ENCODE assay signal across 13 cellular contexts in the genomic region with DNA sequence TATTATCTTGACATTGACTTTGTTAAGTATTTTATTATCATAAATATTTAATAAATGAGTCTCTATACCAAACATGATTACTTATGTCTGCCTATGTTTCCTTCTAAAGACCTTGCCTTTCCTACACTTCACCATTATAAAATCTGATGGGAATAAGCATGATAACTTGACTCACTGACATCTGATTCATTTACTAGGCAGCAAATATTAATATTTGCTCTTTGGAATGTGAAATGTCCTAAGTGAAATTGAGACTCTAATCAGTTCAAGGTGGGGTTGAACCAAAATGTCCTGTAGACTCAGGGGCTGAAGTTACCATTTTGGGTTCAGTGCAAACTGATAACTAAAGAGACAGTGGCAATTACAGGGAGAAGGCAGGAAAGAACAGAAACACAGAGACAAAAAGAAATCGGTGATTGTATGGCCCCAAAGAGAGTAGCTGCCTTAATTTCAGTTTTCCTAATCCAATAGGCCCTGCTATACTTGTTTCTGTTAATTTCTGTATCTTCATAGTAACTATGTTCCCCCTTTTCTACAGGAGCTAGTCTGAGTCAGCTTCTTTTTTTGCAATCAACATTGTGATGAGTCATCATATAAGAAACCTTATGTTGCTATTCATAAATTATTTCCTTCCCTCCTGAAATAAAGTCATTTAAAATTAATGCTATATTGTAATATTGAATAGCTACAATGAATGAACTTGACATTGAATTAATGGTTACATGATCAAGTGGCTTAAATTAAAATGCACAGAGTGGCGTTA.
DNase-seq lines count a peak whose midpoint lies in the region; ATAC-seq and TF ChIP-seq lines count a peak whose summit lies in the region.
"Had no signal": no experiment of that assay in that cellular context is flagged by ENCODE, and none has a peak within 500 bp of the region (broad histone marks: within the 10 kb centered on the region; RNA-seq: fewer than 3 reads in every experiment).

No MANE protein-coding gene starts in this region.

- H3K4me1 Mint-ChIP-seq in stimulated activated naive CD8-positive, alpha-beta T cell treated with anti-CD3 and anti-CD28 coated beads, Interleukin-15, amount 100 ng/mL, for 72 hours: peaks cover 11% of the 10 kb centered on the region
- H3K4me1 Mint-ChIP-seq: CD8-positive, alpha-beta memory T cell had no signal

- H3K9me3 ChIP-seq in mammary epithelial cell (replicated peaks; ENCODE audit: insufficient read depth, low read length) (no peaks in the 10 kb centered on the region), mucosa of descending colon (no peaks in the 10 kb centered on the region)
- H3K9me3 ChIP-seq: neutrophil had no signal

- H3K4me1 ChIP-seq in mammary epithelial cell (ENCODE audit: insufficient read depth, low read length) (peaks cover 16% of the 10 kb centered on the region), mucosa of descending colon (ENCODE audit: low read depth) (no peaks in the 10 kb centered on the region)

- H3K4me3 ChIP-seq in mammary epithelial cell (replicated peaks in 1 of 3; ENCODE audit: insufficient read depth in 1 of 3, low read depth in 2 of 3, low read length in 3 of 3) (no peak overlapping the region), mucosa of descending colon (no peak overlapping the region)

- peak overlapping the region; percentile 30 for H3K4me2 ChIP-seq in mammary epithelial cell (ENCODE audit: insufficient read depth, low read depth, low read length)

- dilution Hi-C loops in mammary epithelial cell (cut with HindIII; ENCODE audit: low sequenced_read_pairs): no loop called here

- no peaks in the 10 kb centered on the region for H3K9me3 Mint-ChIP-seq in stimulated activated naive CD8-positive, alpha-beta T cell treated with anti-CD3 and anti-CD28 coated beads, Interleukin-15, amount 100 ng/mL, for 72 hours
- H3K9me3 Mint-ChIP-seq: activated naive CD8-positive, alpha-beta T cell treated with anti-CD3 and anti-CD28 coated beads, Interleukin-2, amount 10 ng/mL, durations not matched to agents 7 days and 5 days had no signal

- ATAC-seq in mucosa of descending colon (peak; percentile 14), HG03342 (IDR thresholded peaks at IDR 0.05; ENCODE audit: unreplicated experiment) (no peak)
- ATAC-seq in stimulated activated naive CD8-positive, alpha-beta T cell treated with anti-CD3 and anti-CD28 coated beads, Interleukin-15, amount 100 ng/mL, for 72 hours: no peak

- intact Hi-C loops in mammary epithelial cell (cut with micrococcal nuclease) (no loop called here), mucosa of descending colon (cut with DNase I, micrococcal nuclease) (no loop called here)

- H3K4me3 Mint-ChIP-seq in stimulated activated naive CD8-positive, alpha-beta T cell treated with anti-CD3 and anti-CD28 coated beads, Interleukin-15, amount 100 ng/mL, for 72 hours: no peak overlapping the region
- H3K4me3 Mint-ChIP-seq: activated naive CD8-positive, alpha-beta T cell treated with anti-CD3 and anti-CD28 coated beads, Interleukin-2, amount 10 ng/mL, durations not matched to agents 7 days and 5 days; CD8-positive, alpha-beta memory T cell had no signal

- H3K79me2 ChIP-seq in mammary epithelial cell (ENCODE audit: insufficient read depth, low read length): no peaks in the 10 kb centered on the region

- H3K9ac ChIP-seq in mammary epithelial cell (ENCODE audit: insufficient read depth, low read length): peak overlapping the region; percentile 42

- H4K20me1 ChIP-seq in mammary epithelial cell (ENCODE audit: insufficient read depth, low read length): no peaks in the 10 kb centered on the region

- WGBS in mammary epithelial cell (ENCODE audit: low coverage, missing lambda C conversion rate): 95% methylated on average over 2 of the region's 2 CpGs

- DNase-seq in EH (ENCODE audit: low read depth) (peak; percentile 24), NCI-H69 (lab: John Stamatoyannopoulos, UW) (peak; percentile 60), mammary epithelial cell (peak; percentile 73), mucosa of descending colon (no peak), germinal center (ENCODE audit: low spot score) (no peak), anterior cingulate cortex (lab: John Stamatoyannopoulos, UW) (no peak)
- no peak for DNase-seq in stimulated activated naive CD8-positive, alpha-beta T cell treated with anti-CD3 and anti-CD28 coated beads, Interleukin-15, amount 100 ng/mL, for 72 hours
- DNase-seq: activated naive CD8-positive, alpha-beta T cell treated with anti-CD3 and anti-CD28 coated beads, Interleukin-2, amount 10 ng/mL, durations not matched to agents 7 days and 5 days; CD8-positive, alpha-beta memory T cell; KBM-7; T-helper 1 cell had no signal

- H3K27ac ChIP-seq in mammary epithelial cell (ENCODE audit: insufficient read depth, low read depth, low read length): peak overlapping the region; percentile 74
- H3K27ac ChIP-seq: neutrophil had no signal

- no TSS peak for BruUV-seq in mammary epithelial cell (replicated peaks; lab: Mats Ljungman, UMichigan)

- H3K36me3 ChIP-seq in mammary epithelial cell (ENCODE audit: insufficient read depth, low read length): no peaks in the 10 kb centered on the region
- no peaks in the 10 kb centered on the region for H3K36me3 ChIP-seq in mucosa of descending colon (ENCODE audit: low read depth)
- H3K36me3 ChIP-seq: neutrophil had no signal

- H3K27ac Mint-ChIP-seq in stimulated activated naive CD8-positive, alpha-beta T cell treated with anti-CD3 and anti-CD28 coated beads, Interleukin-15, amount 100 ng/mL, for 72 hours: no peak overlapping the region
- H3K27ac Mint-ChIP-seq: activated naive CD8-positive, alpha-beta T cell treated with anti-CD3 and anti-CD28 coated beads, Interleukin-2, amount 10 ng/mL, durations not matched to agents 7 days and 5 days; CD8-positive, alpha-beta memory T cell had no signal

- H3K27me3 ChIP-seq in mammary epithelial cell (ENCODE audit: insufficient read depth, low read length): no peaks in the 10 kb centered on the region
- H3K27me3 ChIP-seq: neutrophil had no signal

- H2AFZ ChIP-seq in mammary epithelial cell (ENCODE audit: low read depth, low read length): no peak overlapping the region

- TF ChIP-seq CTCF in mammary epithelial cell (conservative IDR thresholded peaks at IDR 0.05 in 1 of 2, IDR thresholded peaks at IDR 0.05 in 1 of 2; ENCODE audit: extremely low read depth in 1 of 2, insufficient read depth in 1 of 2, low read depth in 1 of 2, low read length in 2 of 2): no peak
- TF ChIP-seq CTCF in mucosa of descending colon (IDR thresholded peaks at IDR 0.05): no peak

- CTCF ChIA-PET in mammary epithelial cell (lab: Charles Lee; ENCODE audit: low non-redundant PET): interaction anchor here (0.6 kb wide), 1 partner anchor 629 kb away, joined by 3 read pairs; no protein-coding TSS in a partner anchor

- in situ Hi-C loops in mammary epithelial cell (cut with MboI; ENCODE audit: low sequenced_read_pairs in 2 of 2): no loop called here

- peaks cover 7% of the 10 kb centered on the region for H3K27me3 Mint-ChIP-seq in stimulated activated naive CD8-positive, alpha-beta T cell treated with anti-CD3 and anti-CD28 coated beads, Interleukin-15, amount 100 ng/mL, for 72 hours
- H3K27me3 Mint-ChIP-seq: CD8-positive, alpha-beta memory T cell had no signal

Comparison
In these comparisons a context has a peak if more than half of its experiments do, and no peak if none do; other contexts are left out.
1. DNase-seq: peak in EH (single experiment), NCI-H69 (single experiment) and mammary epithelial cell (single experiment); none in mucosa of descending colon (0 of 3), germinal center (single experiment), anterior cingulate cortex (0 of 58) and stimulated activated naive CD8-positive, alpha-beta T cell treated with anti-CD3 and anti-CD28 coated beads, Interleukin-15, amount 100 ng/mL, for 72 hours (0 of 2).